30 cellular contexts compared by ENCODE assay signal in the genomic region with DNA sequence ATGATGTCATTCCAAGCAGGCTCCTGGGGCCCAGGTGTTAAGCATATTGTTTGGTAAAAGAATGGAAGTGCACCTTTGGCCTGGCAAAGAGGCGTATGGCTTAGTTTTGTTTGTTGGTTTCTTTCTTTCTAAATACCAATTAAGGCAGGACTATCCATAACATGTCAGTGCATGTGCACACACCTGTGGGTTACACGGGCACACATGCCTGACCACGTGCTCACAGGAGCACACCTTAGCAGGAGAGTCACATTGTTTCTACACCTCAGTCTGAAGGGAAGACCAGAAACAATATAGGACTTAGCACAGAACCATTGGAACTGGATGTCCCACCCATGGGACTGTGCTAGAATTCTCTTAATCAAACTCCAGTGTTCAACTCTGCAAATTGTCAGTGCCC.
"Had no signal": no experiment of that assay in that cellular context is flagged by ENCODE, and none has a peak within 500 bp of the region (broad histone marks: within the 10 kb centered on the region; RNA-seq: fewer than 3 reads in every experiment).

No MANE protein-coding gene starts in this region.

- H2AFZ ChIP-seq: PC-9 had no signal

- H3K27ac ChIP-seq: PC-9, VCaP had no signal

- FAIRE-seq: K562, RCC 7860 had no signal

- H3K4me2 ChIP-seq: PC-9 had no signal

- H3K4me3 ChIP-seq: K562, PC-9 had no signal

- DNase-seq: activated B cell treated with CpG ODN at 0.5 μM for 24 hours; activated CD4-positive, alpha-beta memory T cell treated with anti-CD3 and anti-CD28 coated beads, Interleukin-2, amount 10 ng/mL, durations not matched to agents 7 days and 5 days; activated CD4-positive, alpha-beta T cell treated with anti-CD3 and anti-CD28 coated beads for 4 hours; activated CD4-positive, CD25-positive, alpha-beta regulatory T cell treated with anti-CD3 and anti-CD28 coated beads, Interleukin-2, amount 50 U/mL, for 72 hours; activated CD8-positive, alpha-beta memory T cell treated with anti-CD3 and anti-CD28 coated beads for 24 hours; activated CD8-positive, alpha-beta memory T cell treated with anti-CD3 and anti-CD28 coated beads, Interleukin-2, amount 10 ng/mL, durations not matched to agents 7 days and 5 days; activated CD8-positive, alpha-beta memory T cell treated with anti-CD3 and anti-CD28 coated beads, Interleukin-2, amount 50 U/mL, for 48 hours; activated effector memory CD4-positive, alpha-beta T cell treated with Interleukin-2 at 50 U/mL for 16 hours; activated naive CD4-positive, alpha-beta T cell treated with anti-CD3 and anti-CD28 coated beads, Interleukin-2, amount 10 ng/mL, durations not matched to agents 7 days and 5 days; activated naive CD8-positive, alpha-beta T cell treated with anti-CD3 and anti-CD28 coated beads, Interleukin-2, amount 50 U/mL, for 24 hours; activated T-cell treated with anti-CD3 and anti-CD28 coated beads, Interleukin-2, amount 50 U/mL, for 48 hours; anterior cingulate cortex; caudate nucleus; cerebellar nuclear complex; NCI-H1105; NCI-H1417 treated with DMSO at 0.1 percent for 48 hours; NCI-H1694 treated with DMSO at 0.1 percent for 48 hours; NCI-H2029; NCI-H446; NCI-H526 treated with DMSO at 0.1 percent for 48 hours; NK-92 treated with Interleukin-12 subunit alpha and Interleukin-12 subunit beta, amount 100 ng/mL, for 24 hours; PC-9; Right ventricle myocardium superior; SW 1271; T-helper 1 cell; T-helper 2 cell; T-helper 9 cell had no signal
